28 cellular contexts compared by ENCODE assay signal in the genomic region with DNA sequence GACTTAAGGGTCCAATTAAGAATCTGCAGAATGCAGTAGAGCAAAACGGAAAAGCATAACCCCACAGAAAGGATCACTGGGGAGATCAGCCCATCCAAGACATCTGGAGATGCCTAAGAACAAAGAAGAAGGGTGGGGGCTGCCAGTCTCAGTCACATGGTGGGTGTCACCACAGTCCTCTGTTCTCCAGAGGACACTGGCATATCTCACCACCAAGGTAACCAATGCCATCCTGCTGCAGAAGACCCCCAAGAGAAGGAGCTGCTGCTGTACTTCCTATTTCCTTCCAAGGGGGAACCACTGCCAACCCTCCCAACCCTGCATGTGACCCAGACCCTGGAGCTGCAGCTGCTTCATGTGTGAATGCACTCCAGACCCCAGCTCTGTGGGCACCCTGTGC.
"Had no signal": no experiment of that assay in that cellular context is flagged by ENCODE, and none has a peak within 500 bp of the region (broad histone marks: within the 10 kb centered on the region; RNA-seq: fewer than 3 reads in every experiment).

No MANE protein-coding gene starts in this region.

- H3K27ac ChIP-seq: epithelial cell of prostate, gastrocnemius medialis, heart left ventricle, hepatocyte, parathyroid adenoma, right lobe of liver, thoracic aorta, tibial nerve, upper lobe of right lung, uterus had no signal

- H3K4me2 ChIP-seq: hepatocyte had no signal

- H3K4me1 ChIP-seq: gastrocnemius medialis, parathyroid adenoma, right lobe of liver had no signal

- H3K36me3 Mint-ChIP-seq: memory B cell; naive B cell; stimulated activated naive B cell treated with anti-CD40 and anti-IgM and Interleukin-4, amounts not matched to agents 10 μg/mL and 1 μg/mL and 100 μg/mL, for 72 hours had no signal

- H3K4me3 ChIP-seq: gastrocnemius medialis, heart left ventricle, hepatocyte, lung, right lobe of liver, thoracic aorta, tibial nerve, upper lobe of right lung, uterus had no signal

- H3K36me3 ChIP-seq: gastrocnemius medialis, heart left ventricle, right lobe of liver, thoracic aorta, tibial nerve, upper lobe of right lung, uterus had no signal

- H3K4me3 Mint-ChIP-seq: dendritic cell treated with granulocyte-macrophage colony-stimulating factor and Interleukin-4, amounts not matched to agents 40 ng/mL and 50 ng/mL, for 4 days; endodermal cell; memory B cell; naive B cell; neural crest cell; stimulated activated naive B cell treated with anti-CD40 and anti-IgM and Interleukin-4, amounts not matched to agents 10 μg/mL and 1 μg/mL and 100 μg/mL, for 72 hours; stimulated activated naive CD8-positive, alpha-beta T cell treated with anti-CD3 and anti-CD28 coated beads, Interleukin-15, Interleukin-2, amounts not matched to agents 100 ng/mL and 50 ng/mL, for 24 hours had no signal

- H3K9me3 Mint-ChIP-seq: dendritic cell treated with granulocyte-macrophage colony-stimulating factor and Interleukin-4, amounts not matched to agents 40 ng/mL and 50 ng/mL, for 4 days; endodermal cell; memory B cell; naive B cell; neural crest cell; stimulated activated naive B cell treated with anti-CD40 and anti-IgM and Interleukin-4, amounts not matched to agents 10 μg/mL and 1 μg/mL and 100 μg/mL, for 72 hours; stimulated activated naive CD8-positive, alpha-beta T cell treated with anti-CD3 and anti-CD28 coated beads, Interleukin-15, Interleukin-2, amounts not matched to agents 100 ng/mL and 50 ng/mL, for 24 hours had no signal

- H2AFZ ChIP-seq: hepatocyte, parathyroid adenoma had no signal

- ATAC-seq: esophagus mucosa; gastrocnemius medialis; heart left ventricle; left lobe of liver; natural killer cell treated with Interleukin-12 subunit alpha and Interleukin-12 subunit beta and Interleukin-15 and Interleukin-18, amount 100 ng/mL, for 72 hours; right lobe of liver; stimulated activated naive B cell treated with anti-CD40 and anti-IgM and Interleukin-4, amounts not matched to agents 10 μg/mL and 1 μg/mL and 100 μg/mL, for 72 hours; upper lobe of right lung had no signal

- H3K9me3 ChIP-seq: gastrocnemius medialis, heart left ventricle, right lobe of liver, thoracic aorta, tibial nerve, upper lobe of right lung, uterus had no signal

- H3K4me1 Mint-ChIP-seq: endodermal cell, memory B cell, naive B cell had no signal

- H3K27ac Mint-ChIP-seq: dendritic cell treated with granulocyte-macrophage colony-stimulating factor and Interleukin-4, amounts not matched to agents 40 ng/mL and 50 ng/mL, for 4 days; endodermal cell; memory B cell; naive B cell; progenitor cell of endocrine pancreas; stimulated activated naive B cell treated with anti-CD40 and anti-IgM and Interleukin-4, amounts not matched to agents 10 μg/mL and 1 μg/mL and 100 μg/mL, for 72 hours; stimulated activated naive CD8-positive, alpha-beta T cell treated with anti-CD3 and anti-CD28 coated beads, Interleukin-15, Interleukin-2, amounts not matched to agents 100 ng/mL and 50 ng/mL, for 24 hours had no signal

- H3K27me3 ChIP-seq: gastrocnemius medialis, hepatocyte, right lobe of liver, tibial nerve, upper lobe of right lung, uterus had no signal

- H3K9ac ChIP-seq: parathyroid adenoma had no signal

- H3K27me3 Mint-ChIP-seq: natural killer cell treated with Interleukin-12 subunit alpha and Interleukin-12 subunit beta and Interleukin-15 and Interleukin-18, amount 100 ng/mL, for 72 hours; progenitor cell of endocrine pancreas had no signal

- DNase-seq: effector CD8-positive, alpha-beta T cell; endodermal cell; foreskin fibroblast; gastrocnemius medialis; heart left ventricle; kidney; naive B cell; right lobe of liver; small intestine; stimulated activated CD4-positive, alpha-beta T cell treated with anti-CD3 and anti-CD28 coated beads, Interleukin-15, amount 100 ng/mL, for 24 hours; stimulated activated CD4-positive, alpha-beta T cell treated with anti-CD3 and anti-CD28 coated beads, Interleukin-2, amount 100 ng/mL, for 48 hours; stimulated activated naive B cell treated with anti-CD40 and anti-IgM and Interleukin-4, amounts not matched to agents 10 μg/mL and 1 μg/mL and 100 μg/mL, for 72 hours; upper lobe of right lung; uterus had no signal
